In genomic region chr3:49132073-49132436, GRCh38 we compare ENCODE assay signal across 11 cellular contexts. TPM values are rescaled to one million over a fixed set of nuclear protein-coding genes. Genes with fewer than 3 reads are reported as not detected.
A peak's percentile ranks its signal among the peaks of the same experiment; 100 is the strongest.
DNase-seq lines count a peak whose midpoint lies in the region; ATAC-seq and TF ChIP-seq lines count a peak whose summit lies in the region.
"Had no signal": no experiment of that assay in that cellular context is flagged by ENCODE, and none has a peak within 500 bp of the region (broad histone marks: within the 10 kb centered on the region; RNA-seq: fewer than 3 reads in every experiment).

No MANE protein-coding gene starts in this region.

- in situ Hi-C loops in GM23248 (cut with MboI) = no loop called here

- no peak for TF ChIP-seq CTCF in body of pancreas (IDR thresholded peaks at IDR 0.05)

- peaks cover 13% of the 10 kb centered on the region; the same call in 1 of the 2 replicates for H3K4me1 ChIP-seq in GM23248 (ENCODE audit: insufficient read depth)
- peaks cover 24% of the 10 kb centered on the region for H3K4me1 ChIP-seq in body of pancreas

- H3K9ac ChIP-seq in GM23248 = peak overlapping the region; percentile 86

- WGBS in GM23248 (ENCODE audit: low coverage in 1 of 2, low lambda C conversion rate in 2 of 2, missing lambda C conversion rate in 2 of 2), 2 experiments = 15 to 20% methylated on average over 9 of the region's 9 CpGs
- WGBS in body of pancreas, 2 donors = 21 to 26% methylated on average over 7 to 9 of the region's 9 CpGs

- H3K27ac ChIP-seq in GM23248 (peak overlapping the region; percentile 76), body of pancreas (peak overlapping the region; percentile 55 to 86 (median 82))

- peak overlapping the region; percentile 97 for H2AFZ ChIP-seq in GM23248

- intact Hi-C loops in body of pancreas (cut with DNase I) = no loop called here

- H3K4me3 ChIP-seq in GM23248 (peak overlapping the region; percentile 91), body of pancreas (peak overlapping the region; percentile 35 to 64), iPS-18c (ENCODE audit: insufficient read depth, low read depth, low read length) (peak overlapping the region; percentile 84), skeletal muscle cell (ENCODE audit: low read depth, low read length) (peak overlapping the region; percentile 81)

- H3K9me2 ChIP-seq in GM23248 (ENCODE audit: insufficient read depth) = no peaks in the 10 kb centered on the region

- ATAC-seq in body of pancreas = no peak
- no peak for ATAC-seq in GM18867 (IDR thresholded peaks at IDR 0.05; ENCODE audit: unreplicated experiment)
- ATAC-seq in GM19463 (IDR thresholded peaks at IDR 0.05; ENCODE audit: unreplicated experiment) = no peak

- peaks cover 56% of the 10 kb centered on the region for H3K79me2 ChIP-seq in GM23248 (ENCODE audit: insufficient read depth)

- peaks cover 5% of the 10 kb centered on the region; the same call in 1 of the 2 replicates for H3K36me3 ChIP-seq in GM23248 (ENCODE audit: low read depth)
- H3K36me3 ChIP-seq in body of pancreas (replicated peaks in 1 of 2; ENCODE audit: insufficient read depth in 1 of 2, low read depth in 2 of 2) = peaks cover 0 to 4% of the 10 kb centered on the region in 2 donors

- no peaks in the 10 kb centered on the region for H4K20me1 ChIP-seq in GM23248 (ENCODE audit: insufficient read depth)

- no peak for TF ChIP-seq POLR2A in body of pancreas (IDR thresholded peaks at IDR 0.05)

- peak overlapping the region; percentile 93 for H3K4me2 ChIP-seq in GM23248 (ENCODE audit: unreplicated experiment)

- no peaks in the 10 kb centered on the region for H3F3A ChIP-seq in GM23248 (ENCODE audit: insufficient read depth)

- DNase-seq in GM23248 (peak; percentile 59), body of pancreas (peak in 1 of 4 donors; percentile 33), skeletal muscle cell (ENCODE audit: low read depth) (no peak), SHP77 treated with DMSO at 0.1 percent for 48 hours (lab: John Stamatoyannopoulos, UW) (no peak), retina (no peak)
- DNase-seq: activated naive CD4-positive, alpha-beta T cell; DND-41; NCI-H2029 treated with DMSO at 0.1 percent for 48 hours had no signal

- H3K9me3 ChIP-seq in GM23248 (ENCODE audit: low read depth) (no peaks in the 10 kb centered on the region), body of pancreas (no peaks in the 10 kb centered on the region), iPS-18c (ENCODE audit: control insufficient read depth, insufficient read depth, low read length) (no peaks in the 10 kb centered on the region)

- H3K27me3 ChIP-seq in GM23248 (replicated peaks; ENCODE audit: insufficient read depth) (no peaks in the 10 kb centered on the region), body of pancreas (no peaks in the 10 kb centered on the region)

RNA-seq across cellular contexts. Expression of gene LAMB2, which starts 0.8 kb away (rescaled TPM):
- total RNA-seq in GM23248 (2014; rRNA removed; shearing (Covaris generic)) = 894 and 1,064 TPM in 2 replicates
- 539 and 542 TPM in 2 replicates for polyA plus RNA-seq in GM23248 (2016; fragmentation: Nextera tagmentation; extraction: Ambion mirVana)
- total RNA-seq in body of pancreas = 100 to 1,000 TPM; 204 to 337 TPM

RNA-seq across cellular contexts. Expression of gene USP19, which starts 11.4 kb away (rescaled TPM):
- 31.6 and 46.4 TPM in 2 replicates for total RNA-seq in GM23248 (2014; rRNA removed; shearing (Covaris generic))
- 16.3 and 17.0 TPM in 2 replicates for polyA plus RNA-seq in GM23248 (2016; fragmentation: Nextera tagmentation; extraction: Ambion mirVana)
- 10 to 100 TPM; 30.6 to 33.6 TPM for total RNA-seq in body of pancreas

RNA-seq across cellular contexts. Expression of gene QARS1, which starts 27.5 kb away (rescaled TPM):
- 201 and 240 TPM in 2 replicates for total RNA-seq in GM23248 (2014; rRNA removed; shearing (Covaris generic))
- polyA plus RNA-seq in GM23248 (2016; fragmentation: Nextera tagmentation; extraction: Ambion mirVana) = 87.0 and 94.8 TPM in 2 replicates
- 100 to 1,000 TPM; 135 to 223 TPM for total RNA-seq in body of pancreas

RNA-seq across cellular contexts. Expression of gene CCDC71, which starts 34.1 kb away (rescaled TPM):
- total RNA-seq in GM23248 (2014; rRNA removed; shearing (Covaris generic)) = 35.4 and 39.7 TPM in 2 replicates
- 1.5 and 1.7 TPM in 2 replicates for polyA plus RNA-seq in GM23248 (2016; fragmentation: Nextera tagmentation; extraction: Ambion mirVana)
- 10 to 100 TPM; 15.5 to 19.5 TPM for total RNA-seq in body of pancreas

RNA-seq across cellular contexts. Expression of gene QRICH1, which starts 38.2 kb away (rescaled TPM):
- total RNA-seq in GM23248 (2014; rRNA removed; shearing (Covaris generic)) = 75.6 and 107 TPM in 2 replicates
- polyA plus RNA-seq in GM23248 (2016; fragmentation: Nextera tagmentation; extraction: Ambion mirVana) = 29.0 and 29.3 TPM in 2 replicates
- 10 to 100 TPM; 63.6 to 67.9 TPM for total RNA-seq in body of pancreas
